Comparison of ENCODE assay signal across 9 cellular contexts in the genomic region with DNA sequence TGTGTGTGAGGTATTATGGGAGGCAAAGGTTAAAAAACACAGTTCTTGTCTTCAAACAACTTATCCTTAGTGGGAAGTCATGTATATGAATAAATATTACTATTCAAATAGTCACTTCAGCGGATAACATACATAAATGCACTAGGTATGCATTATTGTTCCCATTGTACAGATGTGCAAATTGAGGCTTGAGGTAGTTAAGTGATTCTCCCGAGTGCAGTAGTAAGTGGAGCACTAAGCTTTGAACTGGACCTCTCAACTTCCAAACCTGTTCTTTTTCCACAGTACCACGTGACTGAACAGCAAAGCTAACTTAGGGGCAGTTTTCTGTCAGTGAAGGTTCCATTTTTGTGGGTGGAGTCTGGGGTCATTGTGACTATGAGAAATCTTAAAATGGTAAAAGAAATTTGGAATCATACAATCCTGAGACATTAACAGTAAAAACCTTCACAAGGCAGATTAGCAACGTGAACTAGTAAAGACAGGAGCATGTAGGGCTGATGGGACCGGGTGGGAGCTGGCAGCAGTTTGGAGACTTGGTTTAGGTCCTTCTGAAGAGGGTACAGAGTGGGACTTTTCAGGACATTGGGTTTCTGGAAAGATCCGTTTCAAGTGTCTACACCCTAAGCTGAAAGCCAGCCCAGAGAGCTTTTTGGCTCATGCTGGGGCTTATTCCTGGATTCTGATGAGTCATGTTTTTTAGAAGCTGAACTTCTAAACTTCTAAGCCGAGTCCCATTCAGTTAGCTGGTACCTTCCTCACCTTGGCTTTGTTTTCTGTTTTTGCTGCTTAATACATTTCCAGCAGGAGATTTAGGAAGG.
DNase-seq lines count a peak whose midpoint lies in the region; ATAC-seq and TF ChIP-seq lines count a peak whose summit lies in the region.
"Had no signal": no experiment of that assay in that cellular context is flagged by ENCODE, and none has a peak within 500 bp of the region (broad histone marks: within the 10 kb centered on the region; RNA-seq: fewer than 3 reads in every experiment).

No MANE protein-coding gene starts in this region.

- no peaks in the 10 kb centered on the region for H3K27me3 ChIP-seq in MM.1S (replicated peaks; ENCODE audit: insufficient read depth, low read length)
- H3K27me3 ChIP-seq: BLaER1 treated with 17β-estradiol and CSF1 and Interleukin-3, amounts not matched to agents 10 nM and 100 nM had no signal

- H3K27ac ChIP-seq in substantia nigra (ENCODE audit: low read depth, low read length, poor library complexity, severe bottlenecking) (peak overlapping the region; percentile 21), MM.1S (ENCODE audit: low read length) (no peak overlapping the region)

- H3K27me3 Mint-ChIP-seq in activated CD4-positive, alpha-beta T cell treated with anti-CD3 and anti-CD28 coated beads, Interleukin-2, amount 10 ng/mL, durations not matched to agents 7 days and 5 days, result no peaks in the 10 kb centered on the region
- no peaks in the 10 kb centered on the region for H3K27me3 Mint-ChIP-seq in activated CD4-positive, alpha-beta memory T cell treated with anti-CD3 and anti-CD28 coated beads for 36 hours

- H4K20me1 ChIP-seq in MM.1S (ENCODE audit: insufficient read depth, low read length), result no peaks in the 10 kb centered on the region

- no peaks in the 10 kb centered on the region for H3K9me3 ChIP-seq in MM.1S (replicated peaks; ENCODE audit: insufficient read depth, low read length)
- H3K9me3 ChIP-seq: BLaER1 treated with 17β-estradiol and CSF1 and Interleukin-3, amounts not matched to agents 10 nM and 100 nM had no signal

- H3K4me3 ChIP-seq in foreskin fibroblast (ENCODE audit: low read depth in 1 of 2, low read length in 2 of 2) (no peak overlapping the region), MM.1S (ENCODE audit: low read length) (no peak overlapping the region)
- H3K4me3 ChIP-seq: BLaER1 treated with 17β-estradiol and CSF1 and Interleukin-3, amounts not matched to agents 10 nM and 100 nM had no signal

- H3K36me3 Mint-ChIP-seq in activated CD4-positive, alpha-beta T cell treated with anti-CD3 and anti-CD28 coated beads, Interleukin-2, amount 10 ng/mL, durations not matched to agents 7 days and 5 days (ENCODE audit: low read depth), result peaks cover 16% of the 10 kb centered on the region
- H3K36me3 Mint-ChIP-seq in activated CD4-positive, alpha-beta memory T cell treated with anti-CD3 and anti-CD28 coated beads for 36 hours, result peaks cover 4% of the 10 kb centered on the region

- no peak for ATAC-seq in HG03432 (IDR thresholded peaks at IDR 0.05; ENCODE audit: unreplicated experiment)

- POLR2A ChIA-PET in activated CD4-positive, alpha-beta T cell treated with anti-CD3 and anti-CD28 coated beads, Interleukin-2, amount 10 ng/mL, durations not matched to agents 7 days and 5 days (lab: Charles Lee), result no interaction called here
- POLR2A ChIA-PET in activated CD4-positive, alpha-beta memory T cell treated with anti-CD3 and anti-CD28 coated beads for 36 hours (lab: Charles Lee), result interaction anchor here (0.6 kb wide), 2 partner anchors 674 to 1531 kb away, joined by 3 to 4 read pairs; no protein-coding TSS in a partner anchor

- no peaks in the 10 kb centered on the region for H3K9me2 ChIP-seq in MM.1S (replicated peaks; ENCODE audit: insufficient read depth, low read length)

- TF ChIP-seq CTCF in foreskin fibroblast (IDR thresholded peaks at IDR 0.05; ENCODE audit: low read depth, low read length) (no peak), MM.1S (IDR thresholded peaks at IDR 0.05; ENCODE audit: low read length) (no peak)

- H3K79me2 ChIP-seq in MM.1S (ENCODE audit: low read length), result no peaks in the 10 kb centered on the region

- no peak overlapping the region for H3K4me2 ChIP-seq in MM.1S (ENCODE audit: low read depth, low read length)

- H2AFZ ChIP-seq in MM.1S (ENCODE audit: low read length), result no peak overlapping the region

- peak overlapping the region; percentile 39 for H3K27ac Mint-ChIP-seq in activated CD4-positive, alpha-beta T cell treated with anti-CD3 and anti-CD28 coated beads, Interleukin-2, amount 10 ng/mL, durations not matched to agents 7 days and 5 days
- H3K27ac Mint-ChIP-seq in activated CD4-positive, alpha-beta memory T cell treated with anti-CD3 and anti-CD28 coated beads for 36 hours, result peak overlapping the region; percentile 89

- H3K9ac ChIP-seq in MM.1S (ENCODE audit: low read length), result no peak overlapping the region

- no peaks in the 10 kb centered on the region for H3K4me1 ChIP-seq in MM.1S (ENCODE audit: low read length)

- intact Hi-C loops in activated CD4-positive, alpha-beta memory T cell treated with anti-CD3 and anti-CD28 coated beads for 36 hours (cut with micrococcal nuclease), result loop anchor here (5.0 kb wide), 1 partner anchor 85 kb away; no protein-coding TSS in a partner anchor

- peaks cover 3% of the 10 kb centered on the region for H3K9me3 Mint-ChIP-seq in activated CD4-positive, alpha-beta T cell treated with anti-CD3 and anti-CD28 coated beads, Interleukin-2, amount 10 ng/mL, durations not matched to agents 7 days and 5 days
- H3K9me3 Mint-ChIP-seq in activated CD4-positive, alpha-beta memory T cell treated with anti-CD3 and anti-CD28 coated beads for 36 hours, result no peaks in the 10 kb centered on the region

- no peaks in the 10 kb centered on the region for H3F3A ChIP-seq in MM.1S (ENCODE audit: insufficient read depth, low read length)

- CTCF ChIA-PET in activated CD4-positive, alpha-beta T cell treated with anti-CD3 and anti-CD28 coated beads, Interleukin-2, amount 10 ng/mL, durations not matched to agents 7 days and 5 days (lab: Charles Lee), result no interaction called here
- CTCF ChIA-PET in activated CD4-positive, alpha-beta memory T cell treated with anti-CD3 and anti-CD28 coated beads for 36 hours (lab: Charles Lee), result interaction anchor here (1.0 kb wide), 2 partner anchors 11 to 41 kb away, joined by 3 read pairs; no protein-coding TSS in a partner anchor

- H3K4me3 Mint-ChIP-seq in activated CD4-positive, alpha-beta T cell treated with anti-CD3 and anti-CD28 coated beads, Interleukin-2, amount 10 ng/mL, durations not matched to agents 7 days and 5 days, result no peak overlapping the region
- peak overlapping the region; percentile 26 for H3K4me3 Mint-ChIP-seq in activated CD4-positive, alpha-beta memory T cell treated with anti-CD3 and anti-CD28 coated beads for 36 hours

- peaks cover 58% of the 10 kb centered on the region for H3K4me1 Mint-ChIP-seq in activated CD4-positive, alpha-beta T cell treated with anti-CD3 and anti-CD28 coated beads, Interleukin-2, amount 10 ng/mL, durations not matched to agents 7 days and 5 days
- H3K4me1 Mint-ChIP-seq in activated CD4-positive, alpha-beta memory T cell treated with anti-CD3 and anti-CD28 coated beads for 36 hours (ENCODE audit: low read depth), result peaks cover 62% of the 10 kb centered on the region

- H3K36me3 ChIP-seq in MM.1S (replicated peaks; ENCODE audit: insufficient read depth, low read length), result no peaks in the 10 kb centered on the region

- no peak for DNase-seq in activated CD4-positive, alpha-beta T cell treated with anti-CD3 and anti-CD28 coated beads, Interleukin-2, amount 10 ng/mL, durations not matched to agents 7 days and 5 days
- no peak for DNase-seq in activated CD4-positive, alpha-beta T cell treated with anti-CD3 and anti-CD28 coated beads, Interleukin-2, amount 50 U/mL, for 1 hour
- DNase-seq in activated CD4-positive, alpha-beta memory T cell treated with anti-CD3 and anti-CD28 coated beads for 36 hours, result peak; percentile 25
- DNase-seq in foreskin fibroblast, result peak; percentile 49 to 77
- DNase-seq in substantia nigra (lab: John Stamatoyannopoulos, UW), result peak in 3 of 49 donors; percentile 25 to 49 (median 41)
- no peak for DNase-seq in MM.1S
- no peak for DNase-seq in NCI-H345 treated with DMSO at 0.1 percent for 48 hours (lab: John Stamatoyannopoulos, UW; ENCODE audit: unreplicated experiment)

Comparison
In these comparisons a context has a peak if more than half of its experiments do, and no peak if none do; other contexts are left out.
1. DNase-seq: peak in activated CD4-positive, alpha-beta memory T cell treated with anti-CD3 and anti-CD28 coated beads for 36 hours (single experiment) and foreskin fibroblast (2 of 2); none in activated CD4-positive, alpha-beta T cell treated with anti-CD3 and anti-CD28 coated beads, Interleukin-2, amount 10 ng/mL, durations not matched to agents 7 days and 5 days (single experiment), activated CD4-positive, alpha-beta T cell treated with anti-CD3 and anti-CD28 coated beads, Interleukin-2, amount 50 U/mL, for 1 hour (single experiment), MM.1S (single experiment) and NCI-H345 treated with DMSO at 0.1 percent for 48 hours (single experiment).